In genomic region chr4:173218411-173219125, GRCh38 we compare ENCODE assay signal across 9 cellular contexts. TPM values are rescaled to one million over a fixed set of nuclear protein-coding genes. Genes with fewer than 3 reads are reported as not detected.
A peak's percentile ranks its signal among the peaks of the same experiment; 100 is the strongest.
DNase-seq lines count a peak whose midpoint lies in the region; ATAC-seq, FAIRE-seq and TF ChIP-seq lines count a peak whose summit lies in the region.
"Had no signal": no experiment of that assay in that cellular context is flagged by ENCODE, and none has a peak within 500 bp of the region (broad histone marks: within the 10 kb centered on the region; RNA-seq: fewer than 3 reads in every experiment).

No MANE protein-coding gene starts in this region.

- FAIRE-seq in D721Med (lab: Jason Lieb, UNC): no peak

- H4K20me1 ChIP-seq in GM23338 (replicated peaks; ENCODE audit: insufficient read depth): no peaks in the 10 kb centered on the region

- H3K4me3 ChIP-seq in GM23338 (no peak overlapping the region), NB4 (ENCODE audit: low read depth, low read length) (no peak overlapping the region), skeletal muscle cell (ENCODE audit: low read depth, low read length) (no peak overlapping the region)
- H3K4me3 ChIP-seq: testis had no signal

- H3K4me3 Mint-ChIP-seq in GM23338 (no peak overlapping the region), chondrocyte (ENCODE audit: unreplicated experiment) (no peak overlapping the region)
- H3K4me3 Mint-ChIP-seq: activated CD4-positive, alpha-beta T cell treated with anti-CD3 and anti-CD28 coated beads, Interleukin-2, amount 10 ng/mL, durations not matched to agents 24 days and 14 days had no signal

- H3K4me1 ChIP-seq in GM23338 (ENCODE audit: insufficient read depth): peaks cover 44% of the 10 kb centered on the region

- H3K9me3 Mint-ChIP-seq in GM23338: peaks cover 6% of the 10 kb centered on the region; the same call in 2 of the 3 replicates
- H3K9me3 Mint-ChIP-seq in chondrocyte (ENCODE audit: low read depth): peaks cover 4% of the 10 kb centered on the region
- H3K9me3 Mint-ChIP-seq: activated CD4-positive, alpha-beta T cell treated with anti-CD3 and anti-CD28 coated beads, Interleukin-2, amount 10 ng/mL, durations not matched to agents 24 days and 14 days had no signal

- H3K4me1 Mint-ChIP-seq in GM23338: peaks cover 57% of the 10 kb centered on the region
- peaks cover 47% of the 10 kb centered on the region for H3K4me1 Mint-ChIP-seq in chondrocyte (ENCODE audit: low read depth)

- H3K79me2 ChIP-seq in GM23338 (replicated peaks; ENCODE audit: insufficient read depth): peaks cover 97% of the 10 kb centered on the region

- no peaks in the 10 kb centered on the region for H3F3A ChIP-seq in GM23338 (replicated peaks; ENCODE audit: low read depth)

- H3K27me3 Mint-ChIP-seq in GM23338 (ENCODE audit: insufficient read depth, low read depth, poor library complexity): peaks cover 5% of the 10 kb centered on the region
- no peaks in the 10 kb centered on the region for H3K27me3 Mint-ChIP-seq in chondrocyte (ENCODE audit: low read depth)
- H3K27me3 Mint-ChIP-seq: activated CD4-positive, alpha-beta T cell treated with anti-CD3 and anti-CD28 coated beads, Interleukin-2, amount 10 ng/mL, durations not matched to agents 24 days and 14 days had no signal

- H3K36me3 Mint-ChIP-seq in GM23338 (ENCODE audit: low read depth) (peaks cover 23% of the 10 kb centered on the region; the same call in 2 of the 3 replicates), chondrocyte (ENCODE audit: low read depth) (no peaks in the 10 kb centered on the region)

- TF ChIP-seq POLR2A in NB4 (IDR thresholded peaks at IDR 0.05; ENCODE audit: extremely low read depth, insufficient read length): no peak

- peak overlapping the region; percentile 52 for H3K27ac ChIP-seq in GM23338 (ENCODE audit: low read depth)
- H3K27ac ChIP-seq: testis had no signal

- TF ChIP-seq CTCF in GM23338 (conservative IDR thresholded peaks at IDR 0.05; ENCODE audit: low read depth in 2 of 2) (no peak), NB4 (IDR thresholded peaks at IDR 0.05; ENCODE audit: low read depth, low read length) (no peak), chondrocyte (IDR thresholded peaks at IDR 0.05) (no peak), D721Med (IDR thresholded peaks at IDR 0.05; ENCODE audit: insufficient read depth, missing control alignments) (no peak)

- no peak for DNase-seq in GM23338 (ENCODE audit: low spot score)
- peak; percentile 82 for DNase-seq in NB4 (ENCODE audit: low read depth)
- DNase-seq in chondrocyte (ENCODE audit: low spot score): no peak
- peak; percentile 15 for DNase-seq in skeletal muscle cell (ENCODE audit: low read depth)
- no peak for DNase-seq in hippocampal formation (lab: John Stamatoyannopoulos, UW)
- DNase-seq in D721Med (ENCODE audit: insufficient read length, low spot score): no peak
- DNase-seq: activated CD4-positive, alpha-beta T cell treated with anti-CD3 and anti-CD28 coated beads, Interleukin-2, amount 10 ng/mL, durations not matched to agents 24 days and 14 days; testis had no signal

- no peaks in the 10 kb centered on the region for H3K27me3 ChIP-seq in GM23338 (ENCODE audit: insufficient read depth)
- H3K27me3 ChIP-seq: testis had no signal

- no peak overlapping the region for H2AFZ ChIP-seq in GM23338

- H3K9me2 ChIP-seq in GM23338 (ENCODE audit: insufficient read depth): no peaks in the 10 kb centered on the region

- peak overlapping the region; percentile 56 for H3K27ac Mint-ChIP-seq in GM23338
- peak overlapping the region; percentile 35 for H3K27ac Mint-ChIP-seq in chondrocyte (ENCODE audit: unreplicated experiment)
- H3K27ac Mint-ChIP-seq: activated CD4-positive, alpha-beta T cell treated with anti-CD3 and anti-CD28 coated beads, Interleukin-2, amount 10 ng/mL, durations not matched to agents 24 days and 14 days had no signal

- ATAC-seq in GM23338 (peak; percentile 57), GM18519 (IDR thresholded peaks at IDR 0.05; ENCODE audit: low FRiP score, unreplicated experiment) (no peak)

- no peaks in the 10 kb centered on the region for H3K36me3 ChIP-seq in GM23338 (ENCODE audit: insufficient read depth)

- H3K4me2 ChIP-seq in GM23338: peak overlapping the region; percentile 10

TF ChIP-seq in GM23338, 12 proteins besides CTCF, POLR2A, EP300 and RAD21 (continues in another document):
- no peak for TF ChIP-seq ZNF331 (CRISPR knock-in tag; IDR thresholded peaks at IDR 0.05; ENCODE audit: low read depth)
- TF ChIP-seq ZNF462 (CRISPR knock-in tag; IDR thresholded peaks at IDR 0.05): no peak
- no peak for TF ChIP-seq ZNF114 (CRISPR knock-in tag; IDR thresholded peaks at IDR 0.05)
- no peak for TF ChIP-seq POLR2AphosphoS5 (IDR thresholded peaks at IDR 0.05; ENCODE audit: low read depth)

RNA-seq across cellular contexts. Expression of gene GALNT7, which starts 50.0 kb away (rescaled TPM):
- 64.2 and 72.2 TPM in 2 replicates for total RNA-seq in GM23338 (2014; rRNA removed; shearing (Covaris generic))
- 28.9 and 31.8 TPM in 2 replicates for polyA plus RNA-seq in GM23338 (2016; fragmentation: Nextera tagmentation; extraction: Ambion mirVana)
- 26.0 to 36.6 TPM (median 26.4 TPM) in 3 replicates for total RNA-seq in chondrocyte

Comparison
In these comparisons a context has a peak if more than half of its experiments do, and no peak if none do; other contexts are left out.
1. DNase-seq: peak in NB4 (single experiment) and skeletal muscle cell (single experiment); none in GM23338 (single experiment), chondrocyte (single experiment), hippocampal formation (0 of 2) and D721Med (single experiment).